ENCODE assay signal across 9 cellular contexts in the genomic region with DNA sequence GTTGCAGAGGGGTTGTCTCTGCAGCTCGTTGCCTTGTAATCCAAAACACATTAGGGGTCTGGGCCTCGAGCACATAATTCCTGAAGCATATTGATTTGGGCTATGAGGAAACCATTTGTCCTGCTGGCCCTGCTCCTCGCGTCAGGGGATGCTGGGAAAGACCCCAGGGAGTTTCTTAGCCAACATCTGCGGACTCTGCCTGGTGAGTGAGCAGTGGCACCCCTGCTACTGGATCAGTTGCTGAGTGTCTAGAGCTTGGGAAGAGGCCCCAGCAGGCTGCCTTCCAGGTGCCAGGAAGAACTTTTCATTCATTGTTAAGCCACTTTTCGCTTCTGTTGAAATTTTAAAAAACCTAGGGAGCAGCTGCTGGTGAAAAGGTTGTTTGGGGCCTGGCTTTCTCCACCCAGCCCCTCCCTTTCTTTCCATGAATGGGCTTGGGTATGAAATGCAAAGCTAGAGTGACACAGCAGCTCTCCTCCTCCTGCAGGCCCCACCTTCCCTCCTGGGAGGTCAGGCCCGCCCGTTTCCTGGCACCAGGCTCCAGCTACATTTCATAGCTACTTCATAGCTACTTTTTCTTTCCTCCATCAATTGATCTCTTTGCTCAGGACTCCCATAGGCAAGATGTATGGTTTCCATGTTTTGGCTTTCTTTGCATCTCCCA. TPM values are rescaled to one million over a fixed set of nuclear protein-coding genes. Genes with fewer than 3 reads are reported as not detected.
A peak's percentile ranks its signal among the peaks of the same experiment; 100 is the strongest.
DNase-seq lines count a peak whose midpoint lies in the region; ATAC-seq and TF ChIP-seq lines count a peak whose summit lies in the region.
"Had no signal": no experiment of that assay in that cellular context is flagged by ENCODE, and none has a peak within 500 bp of the region (broad histone marks: within the 10 kb centered on the region; RNA-seq: fewer than 3 reads in every experiment).

No MANE protein-coding gene starts in this region.

- TF ChIP-seq POLR2A in thyroid gland (IDR thresholded peaks at IDR 0.05) (peak in 1 of 2 donors; percentile 15), tibial nerve (IDR thresholded peaks at IDR 0.05) (no peak), spleen (IDR thresholded peaks at IDR 0.05) (no peak)

- H3K27me3 ChIP-seq in thyroid gland (no peaks in the 10 kb centered on the region), tibial nerve (no peaks in the 10 kb centered on the region), spleen (replicated peaks in 1 of 7) (no peaks in the 10 kb centered on the region)

- no peaks in the 10 kb centered on the region for H3K27me3 Mint-ChIP-seq in activated naive CD4-positive, alpha-beta T cell treated with anti-CD3 and anti-CD28 coated beads, Interleukin-2, amount 50 U/mL, for 24 hours

- DNase-seq in activated naive CD4-positive, alpha-beta T cell treated with anti-CD3 and anti-CD28 coated beads, Interleukin-2, amount 50 U/mL, for 16 hours, result no peak
- peak; percentile 68 for DNase-seq in fibroblast of the aortic adventitia (ENCODE audit: low read depth)
- peak; percentile 84 to 87 for DNase-seq in thyroid gland
- DNase-seq in stimulated activated CD4-positive, alpha-beta T cell treated with anti-CD3 and anti-CD28 coated beads, Interleukin-4, amount 100 ng/mL, for 4 hours, result no peak
- DNase-seq in tibial nerve (ENCODE audit: low spot score in 2 of 2), result no peak
- DNase-seq in spleen, result no peak

- peak overlapping the region; percentile 94 for H3K27ac Mint-ChIP-seq in activated naive CD4-positive, alpha-beta T cell treated with anti-CD3 and anti-CD28 coated beads, Interleukin-2, amount 50 U/mL, for 24 hours

- H3K36me3 Mint-ChIP-seq in activated naive CD4-positive, alpha-beta T cell treated with anti-CD3 and anti-CD28 coated beads, Interleukin-2, amount 50 U/mL, for 24 hours, result peaks cover 22% of the 10 kb centered on the region

- TF ChIP-seq EP300 in tibial nerve (IDR thresholded peaks at IDR 0.05), result no peak

- peaks cover 46% of the 10 kb centered on the region in 2 donors for H3K4me1 ChIP-seq in thyroid gland
- H3K4me1 ChIP-seq in tibial nerve, result peaks cover 0 to 15% (median 3%) of the 10 kb centered on the region in 4 donors
- peaks cover 0 to 23% (median 8%) of the 10 kb centered on the region in 6 donors for H3K4me1 ChIP-seq in spleen

- H3K9me3 Mint-ChIP-seq in activated naive CD4-positive, alpha-beta T cell treated with anti-CD3 and anti-CD28 coated beads, Interleukin-2, amount 50 U/mL, for 24 hours, result no peaks in the 10 kb centered on the region

- peaks cover 7 to 44% of the 10 kb centered on the region in 2 donors for H3K36me3 ChIP-seq in thyroid gland
- peaks cover 0 to 78% (median 7%) of the 10 kb centered on the region in 3 donors for H3K36me3 ChIP-seq in tibial nerve
- H3K36me3 ChIP-seq in spleen, result peaks cover 0 to 99% (median 79%) of the 10 kb centered on the region in 6 donors

- H3K27ac ChIP-seq in thyroid gland (peak overlapping the region; percentile 75 to 87 (median 87)), tibial nerve (no peak overlapping the region), spleen (peak overlapping the region in 2 of 8 donors; percentile 2 to 7)

- 45 to 48% methylated on average over 6 to 8 of the region's 8 CpGs for WGBS in thyroid gland, 2 donors
- 63 to 72% methylated on average over 8 of the region's 8 CpGs for WGBS in tibial nerve, 2 donors
- WGBS in spleen, 5 donors, result 63 to 79% (median 77%) methylated on average over 7 to 8 of the region's 8 CpGs

- intact Hi-C loops in thyroid gland (cut with DNase I), result loop anchor here (5.0 kb wide), 2 partner anchors 58 to 73 kb away; no protein-coding TSS in a partner anchor
- intact Hi-C loops in spleen (cut with DNase I; ENCODE audit: low total_unique reads), result no loop called here

- ATAC-seq in SK-N-SH treated with all-trans-retinoic acid at 6 μM for 48 hours, result 0 out of 3 replicates have a peak, but pooled peaks have one; percentile 17

- TF ChIP-seq CTCF in fibroblast of the aortic adventitia (IDR thresholded peaks at IDR 0.05; ENCODE audit: insufficient read depth, low read length) (no peak), thyroid gland (IDR thresholded peaks at IDR 0.05) (no peak), tibial nerve (IDR thresholded peaks at IDR 0.05) (no peak), spleen (IDR thresholded peaks at IDR 0.05 in 8 of 11, conservative IDR thresholded peaks at IDR 0.05 in 3 of 11) (no peak)

- H3K4me3 Mint-ChIP-seq in activated naive CD4-positive, alpha-beta T cell treated with anti-CD3 and anti-CD28 coated beads, Interleukin-2, amount 50 U/mL, for 24 hours, result no peak overlapping the region

- H3K4me3 ChIP-seq in fibroblast of the aortic adventitia (ENCODE audit: low read depth, low read length) (no peak overlapping the region), thyroid gland (replicated peaks in 1 of 3) (no peak overlapping the region), tibial nerve (no peak overlapping the region), spleen (no peak overlapping the region)

- H3K9me3 ChIP-seq in thyroid gland (no peaks in the 10 kb centered on the region), tibial nerve (no peaks in the 10 kb centered on the region), spleen (no peaks in the 10 kb centered on the region)

- H3K4me1 Mint-ChIP-seq in activated naive CD4-positive, alpha-beta T cell treated with anti-CD3 and anti-CD28 coated beads, Interleukin-2, amount 50 U/mL, for 24 hours, result peaks cover 19% of the 10 kb centered on the region

TF ChIP-seq in SK-N-SH treated with all-trans-retinoic acid at 6 μM for 48 hours, 23 proteins besides CTCF, POLR2A, EP300 and RAD21:
- TF ChIP-seq CSDC2 (CRISPR knock-in tag; IDR thresholded peaks at IDR 0.05) (no peak), ZNF565 (CRISPR knock-in tag; conservative IDR thresholded peaks at IDR 0.05; ENCODE audit: low read depth) (no peak), TCF4 (CRISPR knock-in tag; IDR thresholded peaks at IDR 0.05; ENCODE audit: borderline replicate concordance) (no peak)
- TF ChIP-seq, protein P1, sequence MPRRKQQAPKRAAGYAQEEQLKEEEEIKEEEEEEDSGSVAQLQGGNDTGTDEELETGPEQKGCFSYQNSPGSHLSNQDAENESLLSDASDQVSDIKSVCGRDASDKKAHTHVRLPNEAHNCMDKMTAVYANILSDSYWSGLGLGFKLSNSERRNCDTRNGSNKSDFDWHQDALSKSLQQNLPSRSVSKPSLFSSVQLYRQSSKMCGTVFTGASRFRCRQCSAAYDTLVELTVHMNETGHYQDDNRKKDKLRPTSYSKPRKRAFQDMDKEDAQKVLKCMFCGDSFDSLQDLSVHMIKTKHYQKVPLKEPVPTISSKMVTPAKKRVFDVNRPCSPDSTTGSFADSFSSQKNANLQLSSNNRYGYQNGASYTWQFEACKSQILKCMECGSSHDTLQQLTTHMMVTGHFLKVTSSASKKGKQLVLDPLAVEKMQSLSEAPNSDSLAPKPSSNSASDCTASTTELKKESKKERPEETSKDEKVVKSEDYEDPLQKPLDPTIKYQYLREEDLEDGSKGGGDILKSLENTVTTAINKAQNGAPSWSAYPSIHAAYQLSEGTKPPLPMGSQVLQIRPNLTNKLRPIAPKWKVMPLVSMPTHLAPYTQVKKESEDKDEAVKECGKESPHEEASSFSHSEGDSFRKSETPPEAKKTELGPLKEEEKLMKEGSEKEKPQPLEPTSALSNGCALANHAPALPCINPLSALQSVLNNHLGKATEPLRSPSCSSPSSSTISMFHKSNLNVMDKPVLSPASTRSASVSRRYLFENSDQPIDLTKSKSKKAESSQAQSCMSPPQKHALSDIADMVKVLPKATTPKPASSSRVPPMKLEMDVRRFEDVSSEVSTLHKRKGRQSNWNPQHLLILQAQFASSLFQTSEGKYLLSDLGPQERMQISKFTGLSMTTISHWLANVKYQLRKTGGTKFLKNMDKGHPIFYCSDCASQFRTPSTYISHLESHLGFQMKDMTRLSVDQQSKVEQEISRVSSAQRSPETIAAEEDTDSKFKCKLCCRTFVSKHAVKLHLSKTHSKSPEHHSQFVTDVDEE (CRISPR knock-in tag; IDR thresholded peaks at IDR 0.05), result no peak
- TF ChIP-seq, protein P2, sequence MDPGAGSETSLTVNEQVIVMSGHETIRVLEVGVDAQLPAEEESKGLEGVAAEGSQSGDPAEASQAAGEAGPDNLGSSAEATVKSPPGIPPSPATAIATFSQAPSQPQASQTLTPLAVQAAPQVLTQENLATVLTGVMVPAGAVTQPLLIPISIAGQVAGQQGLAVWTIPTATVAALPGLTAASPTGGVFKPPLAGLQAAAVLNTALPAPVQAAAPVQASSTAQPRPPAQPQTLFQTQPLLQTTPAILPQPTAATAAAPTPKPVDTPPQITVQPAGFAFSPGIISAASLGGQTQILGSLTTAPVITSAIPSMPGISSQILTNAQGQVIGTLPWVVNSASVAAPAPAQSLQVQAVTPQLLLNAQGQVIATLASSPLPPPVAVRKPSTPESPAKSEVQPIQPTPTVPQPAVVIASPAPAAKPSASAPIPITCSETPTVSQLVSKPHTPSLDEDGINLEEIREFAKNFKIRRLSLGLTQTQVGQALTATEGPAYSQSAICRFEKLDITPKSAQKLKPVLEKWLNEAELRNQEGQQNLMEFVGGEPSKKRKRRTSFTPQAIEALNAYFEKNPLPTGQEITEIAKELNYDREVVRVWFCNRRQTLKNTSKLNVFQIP (CRISPR knock-in tag; IDR thresholded peaks at IDR 0.05; ENCODE audit: borderline replicate concordance, low read depth), result no peak
- TF ChIP-seq, protein P3, sequence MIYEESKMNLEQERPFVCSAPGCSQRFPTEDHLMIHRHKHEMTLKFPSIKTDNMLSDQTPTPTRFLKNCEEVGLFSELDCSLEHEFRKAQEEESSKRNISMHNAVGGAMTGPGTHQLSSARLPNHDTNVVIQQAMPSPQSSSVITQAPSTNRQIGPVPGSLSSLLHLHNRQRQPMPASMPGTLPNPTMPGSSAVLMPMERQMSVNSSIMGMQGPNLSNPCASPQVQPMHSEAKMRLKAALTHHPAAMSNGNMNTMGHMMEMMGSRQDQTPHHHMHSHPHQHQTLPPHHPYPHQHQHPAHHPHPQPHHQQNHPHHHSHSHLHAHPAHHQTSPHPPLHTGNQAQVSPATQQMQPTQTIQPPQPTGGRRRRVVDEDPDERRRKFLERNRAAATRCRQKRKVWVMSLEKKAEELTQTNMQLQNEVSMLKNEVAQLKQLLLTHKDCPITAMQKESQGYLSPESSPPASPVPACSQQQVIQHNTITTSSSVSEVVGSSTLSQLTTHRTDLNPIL (CRISPR knock-in tag; IDR thresholded peaks at IDR 0.05; ENCODE audit: low read depth), result no peak

RNA-seq across cellular contexts. Expression of a gene that starts 26.8 kb away (rescaled TPM):
- total RNA-seq in fibroblast of the aortic adventitia (ENCODE audit: low replicate concordance) (0.18 TPM in 1 of 2 replicates, not detected in the other), thyroid gland (not detected), tibial nerve (1 to 10 TPM in 2 of 4 donors, under 1 TPM in 2; 0.59 to 4.6 (median 1.2) TPM), spleen (under 1 TPM in 3 of 7 donors, not detected in 4; 0.25 to 0.52 (median 0.34) TPM)
- polyA plus RNA-seq in spleen, result under 1 TPM; 0.15 to 0.36 (median 0.26) TPM
- total RNA-seq: T-helper 2 cell treated with Interferon-gamma antibody and Interleukin-4, amounts not matched to agents 100 ng/mL and 5 ng/mL, for 36 hours had no signal

Comparison
In these comparisons a context has a peak if more than half of its experiments do, and no peak if none do; other contexts are left out.
1. DNase-seq: peak in fibroblast of the aortic adventitia (single experiment) and thyroid gland (2 of 2); none in activated naive CD4-positive, alpha-beta T cell treated with anti-CD3 and anti-CD28 coated beads, Interleukin-2, amount 50 U/mL, for 16 hours (single experiment), stimulated activated CD4-positive, alpha-beta T cell treated with anti-CD3 and anti-CD28 coated beads, Interleukin-4, amount 100 ng/mL, for 4 hours (0 of 2), tibial nerve (0 of 2) and spleen (single experiment).
2. H3K27ac ChIP-seq: peak in thyroid gland (3 of 3); none in tibial nerve (0 of 4).